Comparison of ENCODE assay signal across 38 cellular contexts in genomic region chr20:62813588-62813987, GRCh38. TPM values are rescaled to one million over a fixed set of nuclear protein-coding genes. Genes with fewer than 3 reads are reported as not detected.
"Had no signal": no experiment of that assay in that cellular context is flagged by ENCODE, and none has a peak within 500 bp of the region (broad histone marks: within the 10 kb centered on the region; RNA-seq: fewer than 3 reads in every experiment).

No MANE protein-coding gene starts in this region.

- H3K9me3 ChIP-seq: MG63, Peyer's patch had no signal

- DNase-seq: activated B cell treated with CpG ODN at 0.5 μM for 24 hours; activated CD4-positive, alpha-beta memory T cell treated with anti-CD3 and anti-CD28 coated beads for 36 hours; activated CD4-positive, alpha-beta T cell treated with anti-CD3 and anti-CD28 coated beads for 4 hours; activated CD4-positive, alpha-beta T cell treated with anti-CD3 and anti-CD28 coated beads, Interleukin-2, amount 50 U/mL, for 1 hour; activated CD4-positive, CD25-positive, alpha-beta regulatory T cell treated with anti-CD3 and anti-CD28 coated beads, Interleukin-2, amount 50 U/mL, for 72 hours; activated CD8-positive, alpha-beta memory T cell treated with anti-CD3 and anti-CD28 coated beads, Interleukin-2, amount 50 U/mL, for 4 hours; activated effector memory CD4-positive, alpha-beta T cell treated with Interleukin-2 at 50 U/mL for 16 hours; activated naive CD4-positive, alpha-beta T cell; activated naive CD4-positive, alpha-beta T cell treated with anti-CD3 and anti-CD28 coated beads, Interleukin-2, amount 50 U/mL, for 16 hours; activated naive CD8-positive, alpha-beta T cell treated with anti-CD3 and anti-CD28 coated beads for 36 hours; activated T-cell treated with anti-CD3 and anti-CD28 coated beads for 4 hours; activated T-cell treated with anti-CD3 and anti-CD28 coated beads, Interleukin-2, amount 50 U/mL, for 4 hours; amniotic stem cell; aorta; brain microvascular endothelial cell; Kasumi-1; KG1; MG63; NCI-H1048; NCI-H1436 treated with DMSO at 0.1 percent for 48 hours; NCI-H1694 treated with DMSO at 0.1 percent for 48 hours; NCI-H2029; NCI-H2107; NCI-H2171; NCI-H510A; NCI-H526; NCI-H748 treated with DMSO at 0.1 percent for 48 hours; NK-92 treated with Interleukin-12 subunit alpha and Interleukin-12 subunit beta, amount 100 ng/mL, for 24 hours; PC-3; Peyer's patch; Right ventricle myocardium superior; RPMI8226; SW 1271; T-helper 1 cell; T-helper 2 cell; T-helper 9 cell had no signal

- H3K4me3 ChIP-seq: cardiac muscle cell, MG63, Peyer's patch had no signal

- H3K27ac ChIP-seq: brain microvascular endothelial cell, cardiac muscle cell, Peyer's patch, VCaP had no signal

RNA-seq across cellular contexts. Expression of gene COL9A3, which starts 3.3 kb away (rescaled TPM):
- total RNA-seq: activated CD4-positive, alpha-beta memory T cell treated with anti-CD3 and anti-CD28 coated beads for 36 hours had no signal
